Comparison of ENCODE assay signal across 1 cellular context in genomic region chr22:44413211-44413610, GRCh38.
TF ChIP-seq lines count a peak whose summit lies in the region.

No MANE protein-coding gene starts in this region.

TF ChIP-seq in H1, 55 proteins besides CTCF, POLR2A, EP300 and RAD21 (continued from another document):
- TF ChIP-seq CHD7 (IDR thresholded peaks at IDR 0.05; ENCODE audit: insufficient replicate concordance, low read length) = no peak
